2 cellular contexts compared by ENCODE assay signal in the genomic region with DNA sequence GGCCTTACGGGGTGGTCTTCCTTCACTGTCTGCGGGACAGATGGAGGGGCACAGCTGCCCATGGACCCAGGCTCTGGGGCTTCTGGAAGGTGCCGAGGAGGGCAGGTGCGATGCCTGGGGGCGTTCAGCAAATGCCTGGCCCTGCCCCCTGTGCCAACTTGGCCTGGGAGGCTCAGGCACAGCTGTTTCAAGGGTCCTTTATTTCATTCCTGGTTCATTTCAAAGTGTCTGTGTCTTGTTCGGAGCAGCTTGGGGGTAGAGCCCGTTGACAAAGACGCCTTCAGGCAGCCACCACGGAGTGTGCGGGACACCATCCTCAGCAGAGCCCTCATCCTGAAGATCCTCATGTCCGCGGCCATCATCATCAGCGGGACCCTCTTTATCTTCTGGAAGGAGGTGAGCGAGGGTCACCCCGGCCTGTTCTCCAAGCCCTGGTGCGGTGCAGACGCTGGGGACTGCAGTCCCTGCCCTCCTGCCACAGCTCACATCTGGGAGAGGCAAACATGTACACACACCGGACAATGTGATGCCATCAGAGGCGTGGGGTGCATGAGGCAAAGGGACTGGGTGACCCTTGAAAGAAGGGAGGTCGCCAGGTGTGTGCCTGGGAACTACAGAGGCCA.
TF ChIP-seq lines count a peak whose summit lies in the region.

No MANE protein-coding gene starts in this region.

TF ChIP-seq in IMR-90, 13 proteins besides CTCF, POLR2A, EP300 and RAD21:
- TF ChIP-seq MXI1 (IDR thresholded peaks at IDR 0.05; ENCODE audit: borderline replicate concordance, low read depth, low read length) (no peak), USF2 (IDR thresholded peaks at IDR 0.05; ENCODE audit: low read depth, low read length) (no peak), RCOR1 (IDR thresholded peaks at IDR 0.05; ENCODE audit: insufficient replicate concordance, low read length) (no peak), MAZ (IDR thresholded peaks at IDR 0.05; ENCODE audit: borderline replicate concordance, low read depth, low read length) (no peak), SMC3 (IDR thresholded peaks at IDR 0.05; ENCODE audit: low read depth, low read length) (no peak), FOS (IDR thresholded peaks at IDR 0.05; ENCODE audit: low read depth, low read length) (no peak), CHD1 (IDR thresholded peaks at IDR 0.05; ENCODE audit: low read depth, low read length) (no peak), NFE2L2 (IDR thresholded peaks at IDR 0.05; ENCODE audit: low read depth, low read length) (no peak), MAFK (IDR thresholded peaks at IDR 0.05; ENCODE audit: low read depth, low read length) (no peak), RFX5 (IDR thresholded peaks at IDR 0.05; ENCODE audit: low read depth, low read length) (no peak), BHLHE40 (IDR thresholded peaks at IDR 0.05; ENCODE audit: low read depth, low read length) (no peak), CEBPB (IDR thresholded peaks at IDR 0.05; ENCODE audit: low read depth, low read length) (no peak)
- TF ChIP-seq, protein P1, sequence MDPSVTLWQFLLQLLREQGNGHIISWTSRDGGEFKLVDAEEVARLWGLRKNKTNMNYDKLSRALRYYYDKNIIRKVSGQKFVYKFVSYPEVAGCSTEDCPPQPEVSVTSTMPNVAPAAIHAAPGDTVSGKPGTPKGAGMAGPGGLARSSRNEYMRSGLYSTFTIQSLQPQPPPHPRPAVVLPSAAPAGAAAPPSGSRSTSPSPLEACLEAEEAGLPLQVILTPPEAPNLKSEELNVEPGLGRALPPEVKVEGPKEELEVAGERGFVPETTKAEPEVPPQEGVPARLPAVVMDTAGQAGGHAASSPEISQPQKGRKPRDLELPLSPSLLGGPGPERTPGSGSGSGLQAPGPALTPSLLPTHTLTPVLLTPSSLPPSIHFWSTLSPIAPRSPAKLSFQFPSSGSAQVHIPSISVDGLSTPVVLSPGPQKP (IDR thresholded peaks at IDR 0.05; ENCODE audit: borderline replicate concordance, low read depth, low read length): no peak

TF ChIP-seq in H1, 55 proteins besides CTCF, POLR2A, EP300 and RAD21:
- TF ChIP-seq EZH2 (IDR thresholded peaks at IDR 0.05; ENCODE audit: low read depth, low read length, severe bottlenecking) (no peak), RBBP5 (IDR thresholded peaks at IDR 0.05; ENCODE audit: borderline replicate concordance, low read depth, low read length) (no peak), ATF2 (IDR thresholded peaks at IDR 0.05; ENCODE audit: low read length) (no peak), CBX5 (IDR thresholded peaks at IDR 0.05; ENCODE audit: low read depth, low read length) (no peak), POLR2AphosphoS5 (IDR thresholded peaks at IDR 0.05; ENCODE audit: low read depth, low read length) (no peak), RXRA (IDR thresholded peaks at IDR 0.05; ENCODE audit: insufficient read depth, low read depth, low read length) (no peak), SP2 (IDR thresholded peaks at IDR 0.05; ENCODE audit: low read length) (no peak), BCL11A (IDR thresholded peaks at IDR 0.05; ENCODE audit: low read depth in 2 of 2, low read length in 2 of 2) (no peak), SUZ12 (IDR thresholded peaks at IDR 0.05; ENCODE audit: low read length) (no peak), ATF3 (IDR thresholded peaks at IDR 0.05; ENCODE audit: insufficient read depth, low read depth, low read length) (no peak), CEBPB (IDR thresholded peaks at IDR 0.05; ENCODE audit: low read depth, low read length) (no peak), POU5F1 (IDR thresholded peaks at IDR 0.05; ENCODE audit: low read depth, low read length) (no peak), SP4 (IDR thresholded peaks at IDR 0.05; ENCODE audit: low read length) (no peak)
- TF ChIP-seq, protein P2, sequence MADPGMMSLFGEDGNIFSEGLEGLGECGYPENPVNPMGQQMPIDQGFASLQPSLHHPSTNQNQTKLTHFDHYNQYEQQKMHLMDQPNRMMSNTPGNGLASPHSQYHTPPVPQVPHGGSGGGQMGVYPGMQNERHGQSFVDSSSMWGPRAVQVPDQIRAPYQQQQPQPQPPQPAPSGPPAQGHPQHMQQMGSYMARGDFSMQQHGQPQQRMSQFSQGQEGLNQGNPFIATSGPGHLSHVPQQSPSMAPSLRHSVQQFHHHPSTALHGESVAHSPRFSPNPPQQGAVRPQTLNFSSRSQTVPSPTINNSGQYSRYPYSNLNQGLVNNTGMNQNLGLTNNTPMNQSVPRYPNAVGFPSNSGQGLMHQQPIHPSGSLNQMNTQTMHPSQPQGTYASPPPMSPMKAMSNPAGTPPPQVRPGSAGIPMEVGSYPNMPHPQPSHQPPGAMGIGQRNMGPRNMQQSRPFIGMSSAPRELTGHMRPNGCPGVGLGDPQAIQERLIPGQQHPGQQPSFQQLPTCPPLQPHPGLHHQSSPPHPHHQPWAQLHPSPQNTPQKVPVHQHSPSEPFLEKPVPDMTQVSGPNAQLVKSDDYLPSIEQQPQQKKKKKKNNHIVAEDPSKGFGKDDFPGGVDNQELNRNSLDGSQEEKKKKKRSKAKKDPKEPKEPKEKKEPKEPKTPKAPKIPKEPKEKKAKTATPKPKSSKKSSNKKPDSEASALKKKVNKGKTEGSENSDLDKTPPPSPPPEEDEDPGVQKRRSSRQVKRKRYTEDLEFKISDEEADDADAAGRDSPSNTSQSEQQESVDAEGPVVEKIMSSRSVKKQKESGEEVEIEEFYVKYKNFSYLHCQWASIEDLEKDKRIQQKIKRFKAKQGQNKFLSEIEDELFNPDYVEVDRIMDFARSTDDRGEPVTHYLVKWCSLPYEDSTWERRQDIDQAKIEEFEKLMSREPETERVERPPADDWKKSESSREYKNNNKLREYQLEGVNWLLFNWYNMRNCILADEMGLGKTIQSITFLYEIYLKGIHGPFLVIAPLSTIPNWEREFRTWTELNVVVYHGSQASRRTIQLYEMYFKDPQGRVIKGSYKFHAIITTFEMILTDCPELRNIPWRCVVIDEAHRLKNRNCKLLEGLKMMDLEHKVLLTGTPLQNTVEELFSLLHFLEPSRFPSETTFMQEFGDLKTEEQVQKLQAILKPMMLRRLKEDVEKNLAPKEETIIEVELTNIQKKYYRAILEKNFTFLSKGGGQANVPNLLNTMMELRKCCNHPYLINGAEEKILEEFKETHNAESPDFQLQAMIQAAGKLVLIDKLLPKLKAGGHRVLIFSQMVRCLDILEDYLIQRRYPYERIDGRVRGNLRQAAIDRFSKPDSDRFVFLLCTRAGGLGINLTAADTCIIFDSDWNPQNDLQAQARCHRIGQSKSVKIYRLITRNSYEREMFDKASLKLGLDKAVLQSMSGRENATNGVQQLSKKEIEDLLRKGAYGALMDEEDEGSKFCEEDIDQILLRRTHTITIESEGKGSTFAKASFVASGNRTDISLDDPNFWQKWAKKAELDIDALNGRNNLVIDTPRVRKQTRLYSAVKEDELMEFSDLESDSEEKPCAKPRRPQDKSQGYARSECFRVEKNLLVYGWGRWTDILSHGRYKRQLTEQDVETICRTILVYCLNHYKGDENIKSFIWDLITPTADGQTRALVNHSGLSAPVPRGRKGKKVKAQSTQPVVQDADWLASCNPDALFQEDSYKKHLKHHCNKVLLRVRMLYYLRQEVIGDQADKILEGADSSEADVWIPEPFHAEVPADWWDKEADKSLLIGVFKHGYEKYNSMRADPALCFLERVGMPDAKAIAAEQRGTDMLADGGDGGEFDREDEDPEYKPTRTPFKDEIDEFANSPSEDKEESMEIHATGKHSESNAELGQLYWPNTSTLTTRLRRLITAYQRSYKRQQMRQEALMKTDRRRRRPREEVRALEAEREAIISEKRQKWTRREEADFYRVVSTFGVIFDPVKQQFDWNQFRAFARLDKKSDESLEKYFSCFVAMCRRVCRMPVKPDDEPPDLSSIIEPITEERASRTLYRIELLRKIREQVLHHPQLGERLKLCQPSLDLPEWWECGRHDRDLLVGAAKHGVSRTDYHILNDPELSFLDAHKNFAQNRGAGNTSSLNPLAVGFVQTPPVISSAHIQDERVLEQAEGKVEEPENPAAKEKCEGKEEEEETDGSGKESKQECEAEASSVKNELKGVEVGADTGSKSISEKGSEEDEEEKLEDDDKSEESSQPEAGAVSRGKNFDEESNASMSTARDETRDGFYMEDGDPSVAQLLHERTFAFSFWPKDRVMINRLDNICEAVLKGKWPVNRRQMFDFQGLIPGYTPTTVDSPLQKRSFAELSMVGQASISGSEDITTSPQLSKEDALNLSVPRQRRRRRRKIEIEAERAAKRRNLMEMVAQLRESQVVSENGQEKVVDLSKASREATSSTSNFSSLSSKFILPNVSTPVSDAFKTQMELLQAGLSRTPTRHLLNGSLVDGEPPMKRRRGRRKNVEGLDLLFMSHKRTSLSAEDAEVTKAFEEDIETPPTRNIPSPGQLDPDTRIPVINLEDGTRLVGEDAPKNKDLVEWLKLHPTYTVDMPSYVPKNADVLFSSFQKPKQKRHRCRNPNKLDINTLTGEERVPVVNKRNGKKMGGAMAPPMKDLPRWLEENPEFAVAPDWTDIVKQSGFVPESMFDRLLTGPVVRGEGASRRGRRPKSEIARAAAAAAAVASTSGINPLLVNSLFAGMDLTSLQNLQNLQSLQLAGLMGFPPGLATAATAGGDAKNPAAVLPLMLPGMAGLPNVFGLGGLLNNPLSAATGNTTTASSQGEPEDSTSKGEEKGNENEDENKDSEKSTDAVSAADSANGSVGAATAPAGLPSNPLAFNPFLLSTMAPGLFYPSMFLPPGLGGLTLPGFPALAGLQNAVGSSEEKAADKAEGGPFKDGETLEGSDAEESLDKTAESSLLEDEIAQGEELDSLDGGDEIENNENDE (IDR thresholded peaks at IDR 0.05; ENCODE audit: insufficient replicate concordance, low read length): no peak
